In genomic region chr2:189657867-189658266, GRCh38 we compare ENCODE assay signal across 1 cellular context.
TF ChIP-seq lines count a peak whose summit lies in the region.

No MANE protein-coding gene starts in this region.

TF ChIP-seq in K562, 482 proteins besides CTCF, POLR2A, EP300 and RAD21:
- TF ChIP-seq, protein P1, sequence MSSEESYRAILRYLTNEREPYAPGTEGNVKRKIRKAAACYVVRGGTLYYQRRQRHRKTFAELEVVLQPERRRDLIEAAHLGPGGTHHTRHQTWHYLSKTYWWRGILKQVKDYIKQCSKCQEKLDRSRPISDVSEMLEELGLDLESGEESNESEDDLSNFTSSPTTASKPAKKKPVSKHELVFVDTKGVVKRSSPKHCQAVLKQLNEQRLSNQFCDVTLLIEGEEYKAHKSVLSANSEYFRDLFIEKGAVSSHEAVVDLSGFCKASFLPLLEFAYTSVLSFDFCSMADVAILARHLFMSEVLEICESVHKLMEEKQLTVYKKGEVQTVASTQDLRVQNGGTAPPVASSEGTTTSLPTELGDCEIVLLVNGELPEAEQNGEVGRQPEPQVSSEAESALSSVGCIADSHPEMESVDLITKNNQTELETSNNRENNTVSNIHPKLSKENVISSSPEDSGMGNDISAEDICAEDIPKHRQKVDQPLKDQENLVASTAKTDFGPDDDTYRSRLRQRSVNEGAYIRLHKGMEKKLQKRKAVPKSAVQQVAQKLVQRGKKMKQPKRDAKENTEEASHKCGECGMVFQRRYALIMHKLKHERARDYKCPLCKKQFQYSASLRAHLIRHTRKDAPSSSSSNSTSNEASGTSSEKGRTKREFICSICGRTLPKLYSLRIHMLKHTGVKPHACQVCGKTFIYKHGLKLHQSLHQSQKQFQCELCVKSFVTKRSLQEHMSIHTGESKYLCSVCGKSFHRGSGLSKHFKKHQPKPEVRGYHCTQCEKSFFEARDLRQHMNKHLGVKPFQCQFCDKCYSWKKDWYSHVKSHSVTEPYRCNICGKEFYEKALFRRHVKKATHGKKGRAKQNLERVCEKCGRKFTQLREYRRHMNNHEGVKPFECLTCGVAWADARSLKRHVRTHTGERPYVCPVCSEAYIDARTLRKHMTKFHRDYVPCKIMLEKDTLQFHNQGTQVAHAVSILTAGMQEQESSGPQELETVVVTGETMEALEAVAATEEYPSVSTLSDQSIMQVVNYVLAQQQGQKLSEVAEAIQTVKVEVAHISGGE (CRISPR knock-in tag; IDR thresholded peaks at IDR 0.05): no peak
- TF ChIP-seq RCOR1 (IDR thresholded peaks at IDR 0.05; ENCODE audit: borderline replicate concordance in 1 of 2, low read depth in 2 of 2, low read length in 2 of 2) (peak in 1 of 2 experiments; percentile 64; a peak in 2 of 4 replicates), CUX1 (CRISPR knock-in tag; IDR thresholded peaks at IDR 0.05) (no peak), SAP30 (IDR thresholded peaks at IDR 0.05; ENCODE audit: borderline replicate concordance, insufficient read depth, low read depth, low read length, poor library complexity, severe bottlenecking) (no peak), KAT2B (IDR thresholded peaks at IDR 0.05; ENCODE audit: low read depth, low read length) (no peak), SP2 (IDR thresholded peaks at IDR 0.05; ENCODE audit: extremely low read depth, low read depth, low read length, poor library complexity, severe bottlenecking) (no peak), ZNF408 (CRISPR knock-in tag; IDR thresholded peaks at IDR 0.05; ENCODE audit: low read depth) (no peak), TFAM (CRISPR knock-in tag; conservative IDR thresholded peaks at IDR 0.05) (no peak), DACH1 (IDR thresholded peaks at IDR 0.05; ENCODE audit: partially characterized antibody) (no peak), TRIM24 (IDR thresholded peaks at IDR 0.05) (no peak), BMI1 (IDR thresholded peaks at IDR 0.05; ENCODE audit: low read length) (no peak), ZFX (CRISPR knock-in tag; IDR thresholded peaks at IDR 0.05) (no peak), ZNF232 (CRISPR knock-in tag; IDR thresholded peaks at IDR 0.05) (no peak), FOS (IDR thresholded peaks at IDR 0.05; ENCODE audit: extremely low read depth, insufficient read length) (no peak), ZNF644 (tag; IDR thresholded peaks at IDR 0.05; ENCODE audit: low read depth) (no peak), KDM1A (IDR thresholded peaks at IDR 0.05) (peak; percentile 36 to 37; a peak in 1 of 4 replicates), ARID4B (CRISPR knock-in tag; IDR thresholded peaks at IDR 0.05) (no peak), NR0B1 (IDR thresholded peaks at IDR 0.05; ENCODE audit: partially characterized antibody) (no peak), TRIM25 (IDR thresholded peaks at IDR 0.05; ENCODE audit: borderline replicate concordance) (no peak), RFX1 (IDR thresholded peaks at IDR 0.05) (peak; percentile 32; the same call in 1 of the 2 replicates), DIDO1 (tag; IDR thresholded peaks at IDR 0.05; ENCODE audit: low read depth) (no peak), GTF2F1 (IDR thresholded peaks at IDR 0.05; ENCODE audit: low read depth, low read length) (no peak), HMG20B (CRISPR knock-in tag; IDR thresholded peaks at IDR 0.05) (no peak), STAT6 (CRISPR knock-in tag; IDR thresholded peaks at IDR 0.05) (no peak)
- TF ChIP-seq, protein P2, sequence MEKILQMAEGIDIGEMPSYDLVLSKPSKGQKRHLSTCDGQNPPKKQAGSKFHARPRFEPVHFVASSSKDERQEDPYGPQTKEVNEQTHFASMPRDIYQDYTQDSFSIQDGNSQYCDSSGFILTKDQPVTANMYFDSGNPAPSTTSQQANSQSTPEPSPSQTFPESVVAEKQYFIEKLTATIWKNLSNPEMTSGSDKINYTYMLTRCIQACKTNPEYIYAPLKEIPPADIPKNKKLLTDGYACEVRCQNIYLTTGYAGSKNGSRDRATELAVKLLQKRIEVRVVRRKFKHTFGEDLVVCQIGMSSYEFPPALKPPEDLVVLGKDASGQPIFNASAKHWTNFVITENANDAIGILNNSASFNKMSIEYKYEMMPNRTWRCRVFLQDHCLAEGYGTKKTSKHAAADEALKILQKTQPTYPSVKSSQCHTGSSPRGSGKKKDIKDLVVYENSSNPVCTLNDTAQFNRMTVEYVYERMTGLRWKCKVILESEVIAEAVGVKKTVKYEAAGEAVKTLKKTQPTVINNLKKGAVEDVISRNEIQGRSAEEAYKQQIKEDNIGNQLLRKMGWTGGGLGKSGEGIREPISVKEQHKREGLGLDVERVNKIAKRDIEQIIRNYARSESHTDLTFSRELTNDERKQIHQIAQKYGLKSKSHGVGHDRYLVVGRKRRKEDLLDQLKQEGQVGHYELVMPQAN (IDR thresholded peaks at IDR 0.05; ENCODE audit: borderline replicate concordance): no peak
- TF ChIP-seq, protein P3, sequence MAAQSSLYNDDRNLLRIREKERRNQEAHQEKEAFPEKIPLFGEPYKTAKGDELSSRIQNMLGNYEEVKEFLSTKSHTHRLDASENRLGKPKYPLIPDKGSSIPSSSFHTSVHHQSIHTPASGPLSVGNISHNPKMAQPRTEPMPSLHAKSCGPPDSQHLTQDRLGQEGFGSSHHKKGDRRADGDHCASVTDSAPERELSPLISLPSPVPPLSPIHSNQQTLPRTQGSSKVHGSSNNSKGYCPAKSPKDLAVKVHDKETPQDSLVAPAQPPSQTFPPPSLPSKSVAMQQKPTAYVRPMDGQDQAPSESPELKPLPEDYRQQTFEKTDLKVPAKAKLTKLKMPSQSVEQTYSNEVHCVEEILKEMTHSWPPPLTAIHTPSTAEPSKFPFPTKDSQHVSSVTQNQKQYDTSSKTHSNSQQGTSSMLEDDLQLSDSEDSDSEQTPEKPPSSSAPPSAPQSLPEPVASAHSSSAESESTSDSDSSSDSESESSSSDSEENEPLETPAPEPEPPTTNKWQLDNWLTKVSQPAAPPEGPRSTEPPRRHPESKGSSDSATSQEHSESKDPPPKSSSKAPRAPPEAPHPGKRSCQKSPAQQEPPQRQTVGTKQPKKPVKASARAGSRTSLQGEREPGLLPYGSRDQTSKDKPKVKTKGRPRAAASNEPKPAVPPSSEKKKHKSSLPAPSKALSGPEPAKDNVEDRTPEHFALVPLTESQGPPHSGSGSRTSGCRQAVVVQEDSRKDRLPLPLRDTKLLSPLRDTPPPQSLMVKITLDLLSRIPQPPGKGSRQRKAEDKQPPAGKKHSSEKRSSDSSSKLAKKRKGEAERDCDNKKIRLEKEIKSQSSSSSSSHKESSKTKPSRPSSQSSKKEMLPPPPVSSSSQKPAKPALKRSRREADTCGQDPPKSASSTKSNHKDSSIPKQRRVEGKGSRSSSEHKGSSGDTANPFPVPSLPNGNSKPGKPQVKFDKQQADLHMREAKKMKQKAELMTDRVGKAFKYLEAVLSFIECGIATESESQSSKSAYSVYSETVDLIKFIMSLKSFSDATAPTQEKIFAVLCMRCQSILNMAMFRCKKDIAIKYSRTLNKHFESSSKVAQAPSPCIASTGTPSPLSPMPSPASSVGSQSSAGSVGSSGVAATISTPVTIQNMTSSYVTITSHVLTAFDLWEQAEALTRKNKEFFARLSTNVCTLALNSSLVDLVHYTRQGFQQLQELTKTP (IDR thresholded peaks at IDR 0.05; ENCODE audit: low read depth in 1 of 2, partially characterized antibody in 2 of 2): no peak
